Comparison of ENCODE assay signal across 18 cellular contexts in the genomic region with DNA sequence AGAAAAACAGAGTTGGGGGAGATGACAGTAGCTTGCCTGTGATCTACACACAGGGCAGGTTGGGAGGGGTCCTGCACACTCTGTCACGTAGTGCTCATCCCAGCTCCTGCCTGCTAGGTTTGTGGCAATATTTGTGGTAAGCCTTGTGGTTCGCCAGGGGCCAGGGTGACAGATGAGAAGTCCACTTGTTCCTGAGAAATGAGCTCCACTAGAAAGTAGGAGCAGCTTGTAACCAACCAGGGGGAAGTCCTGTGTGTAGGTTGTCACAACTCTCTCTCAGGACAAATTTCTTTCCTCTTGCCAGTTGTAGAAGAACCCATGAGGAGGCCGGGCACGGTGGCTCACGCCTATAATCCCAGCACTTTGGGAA.
DNase-seq lines count a peak whose midpoint lies in the region; ATAC-seq, FAIRE-seq and TF ChIP-seq lines count a peak whose summit lies in the region.
"Had no signal": no experiment of that assay in that cellular context is flagged by ENCODE, and none has a peak within 500 bp of the region (broad histone marks: within the 10 kb centered on the region; RNA-seq: fewer than 3 reads in every experiment).

No MANE protein-coding gene starts in this region.

- no peak overlapping the region for H3K27ac Mint-ChIP-seq in activated naive CD4-positive, alpha-beta T cell treated with anti-CD3 and anti-CD28 coated beads, Interleukin-2, amount 10 ng/mL, durations not matched to agents 7 days and 5 days
- H3K27ac Mint-ChIP-seq: activated CD4-positive, alpha-beta memory T cell treated with anti-CD3 and anti-CD28 coated beads, Interleukin-2, amount 10 ng/mL, durations not matched to agents 7 days and 5 days had no signal

- peaks cover 2% of the 10 kb centered on the region for H3K36me3 Mint-ChIP-seq in activated naive CD4-positive, alpha-beta T cell treated with anti-CD3 and anti-CD28 coated beads, Interleukin-2, amount 10 ng/mL, durations not matched to agents 7 days and 5 days

- H3K36me3 ChIP-seq in hepatocyte (replicated peaks; ENCODE audit: insufficient read depth, low read depth) (no peaks in the 10 kb centered on the region), tibial artery (peaks cover 0 to 9% (median 2%) of the 10 kb centered on the region in 3 donors)
- H3K36me3 ChIP-seq: prostate gland had no signal

- peak; percentile 37 for FAIRE-seq in RCC 7860 (lab: Jason Lieb, UNC)
- FAIRE-seq: A204.1, H54, islet of Langerhans had no signal

- H3K4me1 ChIP-seq in hepatocyte (ENCODE audit: insufficient read depth) = peaks cover 36% of the 10 kb centered on the region
- peaks cover 0 to 46% (median 32%) of the 10 kb centered on the region in 4 donors for H3K4me1 ChIP-seq in tibial artery
- H3K4me1 ChIP-seq: prostate gland had no signal

- peaks cover 3% of the 10 kb centered on the region for H4K20me1 ChIP-seq in hepatocyte (ENCODE audit: insufficient read depth, poor library complexity, severe bottlenecking)

- no peak overlapping the region for H3K4me3 Mint-ChIP-seq in activated naive CD4-positive, alpha-beta T cell treated with anti-CD3 and anti-CD28 coated beads, Interleukin-2, amount 10 ng/mL, durations not matched to agents 7 days and 5 days
- H3K4me3 Mint-ChIP-seq: activated CD4-positive, alpha-beta memory T cell treated with anti-CD3 and anti-CD28 coated beads, Interleukin-2, amount 10 ng/mL, durations not matched to agents 7 days and 5 days had no signal

- TF ChIP-seq CTCF in hepatocyte (IDR thresholded peaks at IDR 0.05; ENCODE audit: poor library complexity) (no peak), tibial artery (IDR thresholded peaks at IDR 0.05) (no peak)

- peak; percentile 13 for DNase-seq in SIG-M5 treated with dmso at 0.1 percent for 504 hours (lab: John Stamatoyannopoulos, UW; ENCODE audit: unreplicated experiment)
- no peak for DNase-seq in SIG-M5 (lab: John Stamatoyannopoulos, UW)
- DNase-seq in RCC 7860 (ENCODE audit: low spot score) = peak; percentile 72
- no peak for DNase-seq in hepatocyte (ENCODE audit: low spot score)
- DNase-seq in tibial artery = no peak
- no peak for DNase-seq in activated naive CD4-positive, alpha-beta T cell treated with anti-CD3 and anti-CD28 coated beads, Interleukin-2, amount 10 ng/mL, durations not matched to agents 7 days and 5 days
- DNase-seq in islet precursor cell = no peak
- DNase-seq: activated CD4-positive, alpha-beta memory T cell treated with anti-CD3 and anti-CD28 coated beads, Interleukin-2, amount 10 ng/mL, durations not matched to agents 7 days and 5 days; effector CD4-positive, alpha-beta T cell; NCI-H187 treated with DMSO at 0.1 percent for 48 hours; NCI-H524 treated with DMSO at 0.1 percent for 48 hours; SJCRH30; stimulated activated CD4-positive, alpha-beta T cell treated with anti-CD3 and anti-CD28 coated beads, Interleukin-2, amount 100 ng/mL, for 48 hours had no signal

- H3K9me2 ChIP-seq in hepatocyte (replicated peaks; ENCODE audit: insufficient read depth) = no peaks in the 10 kb centered on the region

- peaks cover 76% of the 10 kb centered on the region for H3K79me2 ChIP-seq in hepatocyte

- H3K9me3 Mint-ChIP-seq in activated naive CD4-positive, alpha-beta T cell treated with anti-CD3 and anti-CD28 coated beads, Interleukin-2, amount 10 ng/mL, durations not matched to agents 7 days and 5 days = peaks cover 6% of the 10 kb centered on the region

- no peak overlapping the region for H2AFZ ChIP-seq in hepatocyte

- intact Hi-C loops in tibial artery (cut with DNase I; ENCODE audit: low total_unique reads) = no loop called here

- H3K4me2 ChIP-seq in hepatocyte = no peak overlapping the region

- H3K27ac ChIP-seq in hepatocyte (peak overlapping the region; percentile 88), tibial artery (peak overlapping the region; percentile 64 to 65)
- H3K27ac ChIP-seq: prostate gland, SJCRH30 had no signal

- CTCF ChIA-PET in activated naive CD4-positive, alpha-beta T cell treated with anti-CD3 and anti-CD28 coated beads, Interleukin-2, amount 10 ng/mL, durations not matched to agents 7 days and 5 days (lab: Charles Lee) = no interaction called here

- no peaks in the 10 kb centered on the region for H3K27me3 ChIP-seq in hepatocyte
- H3K27me3 ChIP-seq in tibial artery = no peaks in the 10 kb centered on the region
- H3K27me3 ChIP-seq: SJCRH30 had no signal

- H3K4me1 Mint-ChIP-seq in activated naive CD4-positive, alpha-beta T cell treated with anti-CD3 and anti-CD28 coated beads, Interleukin-2, amount 10 ng/mL, durations not matched to agents 7 days and 5 days = peaks cover 19% of the 10 kb centered on the region

- H3K27me3 Mint-ChIP-seq in activated naive CD4-positive, alpha-beta T cell treated with anti-CD3 and anti-CD28 coated beads, Interleukin-2, amount 10 ng/mL, durations not matched to agents 7 days and 5 days = peaks cover 22% of the 10 kb centered on the region

- H3K4me3 ChIP-seq in hepatocyte (no peak overlapping the region), tibial artery (no peak overlapping the region)
- H3K4me3 ChIP-seq: prostate gland, SJCRH30 had no signal

- WGBS in hepatocyte (ENCODE audit: low lambda C conversion rate, missing lambda C conversion rate) = 97% methylated on average over 5 of the region's 5 CpGs

- ATAC-seq in GM18873 (IDR thresholded peaks at IDR 0.05; ENCODE audit: low FRiP score, unreplicated experiment) = no peak

- no peaks in the 10 kb centered on the region for H3K9me3 ChIP-seq in hepatocyte (ENCODE audit: low read depth)
- H3K9me3 ChIP-seq in tibial artery = no peaks in the 10 kb centered on the region
- H3K9me3 ChIP-seq: prostate gland, SJCRH30 had no signal

Comparison
In these comparisons a context has a peak if more than half of its experiments do, and no peak if none do; other contexts are left out.
1. DNase-seq: peak in SIG-M5 treated with dmso at 0.1 percent for 504 hours (single experiment) and RCC 7860 (single experiment); none in SIG-M5 (single experiment), hepatocyte (single experiment), tibial artery (0 of 2), activated naive CD4-positive, alpha-beta T cell treated with anti-CD3 and anti-CD28 coated beads, Interleukin-2, amount 10 ng/mL, durations not matched to agents 7 days and 5 days (single experiment) and islet precursor cell (single experiment).